ENCODE assay signal across 8 cellular contexts in the genomic region with DNA sequence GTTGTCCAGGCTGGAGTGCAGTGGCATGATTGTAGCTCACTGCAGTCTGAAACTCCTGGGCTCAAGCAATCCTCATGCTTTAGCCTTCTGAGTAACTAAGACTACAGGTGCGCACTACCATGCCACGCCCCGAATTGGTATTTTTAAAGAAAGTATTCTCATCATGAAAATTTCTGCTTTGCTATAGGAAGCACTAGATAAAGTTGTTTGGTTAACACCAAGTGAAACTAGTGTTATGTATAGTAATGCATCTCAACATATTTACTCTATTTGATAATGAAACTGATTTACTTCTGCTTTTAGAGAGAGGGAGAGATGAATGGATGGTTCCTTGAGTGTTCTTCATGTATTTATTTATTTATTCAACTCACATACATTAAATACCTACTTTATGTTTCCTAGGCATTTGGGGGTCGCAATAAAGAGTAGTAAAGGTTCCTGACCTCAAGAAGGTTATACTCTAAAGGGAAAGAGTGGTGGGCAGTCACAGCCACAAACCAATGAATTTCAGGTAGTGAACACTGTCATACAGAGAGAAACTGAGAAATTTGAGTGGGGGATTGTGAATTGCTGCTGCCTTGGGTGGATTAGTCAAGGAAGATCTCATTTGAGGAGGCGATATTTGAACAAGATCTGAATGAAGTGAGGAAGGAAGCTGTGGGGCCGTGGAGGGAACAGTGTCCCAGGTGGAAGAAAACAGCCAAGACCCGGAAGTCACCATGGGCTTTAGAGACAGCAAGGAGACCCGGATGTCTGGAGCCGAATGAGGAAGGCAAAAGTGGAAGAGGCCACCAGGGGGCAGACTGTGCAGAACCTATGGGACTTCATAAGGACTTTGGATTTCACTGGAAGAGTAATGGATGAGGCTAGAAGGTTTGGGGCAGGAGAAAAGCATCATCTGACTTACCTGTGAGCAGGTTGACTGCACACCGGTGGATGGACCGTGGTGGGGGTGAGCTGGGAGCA.
A peak's percentile ranks its signal among the peaks of the same experiment; 100 is the strongest.
DNase-seq lines count a peak whose midpoint lies in the region; ATAC-seq and TF ChIP-seq lines count a peak whose summit lies in the region.

No MANE protein-coding gene starts in this region.

- DNase-seq in ACHN = peak; percentile 59
- DNase-seq in GM12865 (ENCODE audit: low read depth) = peak; percentile 85
- peak; percentile 46 for DNase-seq in NCI-H1694 (lab: John Stamatoyannopoulos, UW)
- peak; percentile 60 for DNase-seq in activated CD8-positive, alpha-beta memory T cell treated with anti-CD3 and anti-CD28 coated beads, Interleukin-2, amount 50 U/mL, for 4 hours
- DNase-seq in fibroblast of the conjunctiva (ENCODE audit: low read depth) = peak; percentile 23
- DNase-seq in pulmonary artery endothelial cell (ENCODE audit: low read depth, low spot score) = peak; percentile 7

- ATAC-seq in HG02588 (IDR thresholded peaks at IDR 0.05; ENCODE audit: unreplicated experiment) (peak; percentile 65), GM21825 (IDR thresholded peaks at IDR 0.05; ENCODE audit: unreplicated experiment) (no peak)

- peak overlapping the region; percentile 26; the same call in 1 of the 2 replicates for H3K4me3 ChIP-seq in GM12865 (ENCODE audit: low read depth, low read length)

- TF ChIP-seq CTCF in GM12865 (IDR thresholded peaks at IDR 0.05; ENCODE audit: insufficient read depth, low read depth, low read length, missing control alignments) = peak; percentile 63

- in situ Hi-C loops in ACHN (cut with HindIII; ENCODE audit: low pct_ligation_motif_present, low pct_unique_long_range_greater_than_20kb, low sequenced_read_pairs) = no loop called here

Comparison
In these comparisons a context has a peak if more than half of its experiments do, and no peak if none do; other contexts are left out.
1. DNase-seq: peak in every context shown above with its lines; median percentile 85 in GM12865; 60 in activated CD8-positive, alpha-beta memory T cell treated with anti-CD3 and anti-CD28 coated beads, Interleukin-2, amount 50 U/mL, for 4 hours; 59 in ACHN; 46 in NCI-H1694; 23 in fibroblast of the conjunctiva; 7 in pulmonary artery endothelial cell.